1 cellular context compared by ENCODE assay signal in genomic region chr13:113989585-113990300, GRCh38.
TF ChIP-seq lines count a peak whose summit lies in the region.

No MANE protein-coding gene starts in this region.

TF ChIP-seq in HepG2, 621 proteins besides CTCF, POLR2A, EP300 and RAD21 (continued from another document):
- TF ChIP-seq KIAA2018 (CRISPR knock-in tag; IDR thresholded peaks at IDR 0.05; ENCODE audit: borderline replicate concordance): no peak
